Comparison of ENCODE assay signal across 1 cellular context in the genomic region with DNA sequence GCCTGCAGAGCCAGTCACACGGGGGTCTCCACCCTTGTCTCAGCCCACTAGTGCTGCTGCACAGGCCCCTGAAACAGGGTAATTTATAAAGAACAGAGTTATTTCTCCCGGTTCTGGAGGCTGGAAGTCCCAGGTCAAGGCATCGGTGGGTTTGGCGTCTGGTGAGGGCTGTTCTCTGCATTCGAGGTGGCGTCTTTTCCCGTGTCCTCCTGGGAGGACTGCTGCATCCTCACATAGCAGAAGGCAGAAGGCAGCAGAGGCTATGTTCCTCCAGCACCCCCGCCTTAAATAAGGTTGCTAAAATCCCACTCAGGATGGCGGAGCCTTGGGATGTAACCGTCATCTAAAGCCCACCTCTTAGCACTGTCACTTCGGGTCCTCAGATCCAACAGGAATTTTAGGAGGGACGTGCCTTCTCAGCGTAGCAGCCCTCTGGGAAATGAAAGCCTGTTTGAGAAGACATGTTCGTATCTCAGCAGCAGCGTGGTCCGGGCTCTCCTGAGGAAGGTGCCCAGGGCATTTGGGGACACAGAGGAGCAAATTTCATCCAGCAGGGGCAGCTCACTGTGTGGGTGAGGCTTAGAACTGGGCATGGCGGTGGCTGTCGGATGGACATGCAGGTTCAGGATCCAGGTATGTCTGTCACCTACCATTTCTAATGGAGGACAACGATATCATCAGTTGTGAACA.
TF ChIP-seq lines count a peak whose summit lies in the region.

No MANE protein-coding gene starts in this region.

TF ChIP-seq in IMR-90, 13 proteins besides CTCF, POLR2A, EP300 and RAD21:
- TF ChIP-seq FOS (IDR thresholded peaks at IDR 0.05; ENCODE audit: low read depth, low read length) (no peak), RFX5 (IDR thresholded peaks at IDR 0.05; ENCODE audit: low read depth, low read length) (no peak), CEBPB (IDR thresholded peaks at IDR 0.05; ENCODE audit: low read depth, low read length) (no peak), MAFK (IDR thresholded peaks at IDR 0.05; ENCODE audit: low read depth, low read length) (no peak), SMC3 (IDR thresholded peaks at IDR 0.05; ENCODE audit: low read depth, low read length) (no peak)
- TF ChIP-seq, protein P1, sequence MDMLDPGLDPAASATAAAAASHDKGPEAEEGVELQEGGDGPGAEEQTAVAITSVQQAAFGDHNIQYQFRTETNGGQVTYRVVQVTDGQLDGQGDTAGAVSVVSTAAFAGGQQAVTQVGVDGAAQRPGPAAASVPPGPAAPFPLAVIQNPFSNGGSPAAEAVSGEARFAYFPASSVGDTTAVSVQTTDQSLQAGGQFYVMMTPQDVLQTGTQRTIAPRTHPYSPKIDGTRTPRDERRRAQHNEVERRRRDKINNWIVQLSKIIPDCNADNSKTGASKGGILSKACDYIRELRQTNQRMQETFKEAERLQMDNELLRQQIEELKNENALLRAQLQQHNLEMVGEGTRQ (IDR thresholded peaks at IDR 0.05; ENCODE audit: low read depth, low read length), result no peak
